8 cellular contexts compared by ENCODE assay signal in the genomic region with DNA sequence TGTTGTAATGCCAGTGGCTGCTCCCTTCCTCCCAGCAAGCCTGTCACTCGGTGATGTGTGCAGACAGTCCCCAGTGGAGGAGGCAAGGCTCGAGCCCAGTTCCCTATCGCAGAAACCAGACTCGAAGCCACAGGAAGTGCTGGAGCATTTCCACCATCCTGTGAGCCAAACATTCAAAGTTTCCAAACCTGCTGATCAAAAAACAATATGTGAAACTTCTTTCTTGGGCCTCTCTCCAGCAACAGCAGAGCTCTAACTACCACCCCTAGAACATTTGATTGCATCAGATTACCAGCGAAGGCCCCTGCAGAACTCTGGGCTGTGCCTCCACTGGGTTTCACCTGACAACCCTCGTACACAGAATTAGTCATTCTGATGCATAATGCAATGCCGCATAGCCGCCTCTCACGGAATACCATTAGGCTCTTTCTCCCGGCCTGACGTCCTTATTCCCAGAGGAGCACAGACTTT.
A peak's percentile ranks its signal among the peaks of the same experiment; 100 is the strongest.
DNase-seq lines count a peak whose midpoint lies in the region; ATAC-seq and TF ChIP-seq lines count a peak whose summit lies in the region.

No MANE protein-coding gene starts in this region.

- no peak for TF ChIP-seq CTCF in ascending aorta (IDR thresholded peaks at IDR 0.05)
- TF ChIP-seq CTCF in kidney epithelial cell (IDR thresholded peaks at IDR 0.05; ENCODE audit: insufficient read depth, low read length, poor library complexity, severe bottlenecking), result no peak

- no peaks in the 10 kb centered on the region for H3K9me3 ChIP-seq in ascending aorta

- peaks cover 8 to 20% of the 10 kb centered on the region in 2 donors for H3K4me1 ChIP-seq in ascending aorta

- H3K36me3 ChIP-seq in ascending aorta, result no peaks in the 10 kb centered on the region
- H3K36me3 ChIP-seq in kidney epithelial cell (ENCODE audit: control insufficient read depth, insufficient read depth, low read length), result no peaks in the 10 kb centered on the region

- no peaks in the 10 kb centered on the region for H3K27me3 ChIP-seq in ascending aorta
- H3K27me3 ChIP-seq in kidney epithelial cell (ENCODE audit: control insufficient read depth, insufficient read depth, low read length), result no peaks in the 10 kb centered on the region

- peak overlapping the region; percentile 82 for H3K27ac ChIP-seq in ascending aorta

- DNase-seq in OCI-M2 (lab: John Stamatoyannopoulos, UW; ENCODE audit: unreplicated experiment), result peak; percentile 49
- DNase-seq in ascending aorta (ENCODE audit: low spot score in 2 of 2), result peak; percentile 68 to 90
- peak; percentile 7 for DNase-seq in kidney epithelial cell (ENCODE audit: low read depth)
- DNase-seq in stimulated activated CD4-positive, alpha-beta T cell treated with anti-CD3 and anti-CD28 coated beads, Interleukin-2, amount 100 ng/mL, for 4 hours (ENCODE audit: low read depth), result peak; percentile 54
- DNase-seq in glomerular visceral epithelial cell (ENCODE audit: extremely low spot score), result no peak
- DNase-seq in amniotic stem cell (lab: John Stamatoyannopoulos, UW), result no peak

- peak; percentile 40 for ATAC-seq in GM21515 (IDR thresholded peaks at IDR 0.05; ENCODE audit: unreplicated experiment)
- no peak for ATAC-seq in GM18505 (IDR thresholded peaks at IDR 0.05; ENCODE audit: unreplicated experiment)

- intact Hi-C loops in ascending aorta (cut with DNase I), result loop anchor here (5.0 kb wide), 2 partner anchors 93 to 147 kb away; a partner anchor contains a TSS

- H3K4me3 ChIP-seq in ascending aorta (peak overlapping the region in 1 of 2 donors; percentile 7), kidney epithelial cell (ENCODE audit: low read depth, low read length) (no peak overlapping the region)

- no peak for TF ChIP-seq POLR2A in GM18505 (IDR thresholded peaks at IDR 0.05; ENCODE audit: borderline replicate concordance, extremely low read depth, insufficient read depth, insufficient read length)

Comparison
In these comparisons a context has a peak if more than half of its experiments do, and no peak if none do; other contexts are left out.
1. DNase-seq: peak in OCI-M2 (single experiment), ascending aorta (2 of 2), kidney epithelial cell (single experiment) and stimulated activated CD4-positive, alpha-beta T cell treated with anti-CD3 and anti-CD28 coated beads, Interleukin-2, amount 100 ng/mL, for 4 hours (single experiment); none in glomerular visceral epithelial cell (single experiment) and amniotic stem cell (single experiment).